8 cellular contexts compared by ENCODE assay signal in the genomic region with DNA sequence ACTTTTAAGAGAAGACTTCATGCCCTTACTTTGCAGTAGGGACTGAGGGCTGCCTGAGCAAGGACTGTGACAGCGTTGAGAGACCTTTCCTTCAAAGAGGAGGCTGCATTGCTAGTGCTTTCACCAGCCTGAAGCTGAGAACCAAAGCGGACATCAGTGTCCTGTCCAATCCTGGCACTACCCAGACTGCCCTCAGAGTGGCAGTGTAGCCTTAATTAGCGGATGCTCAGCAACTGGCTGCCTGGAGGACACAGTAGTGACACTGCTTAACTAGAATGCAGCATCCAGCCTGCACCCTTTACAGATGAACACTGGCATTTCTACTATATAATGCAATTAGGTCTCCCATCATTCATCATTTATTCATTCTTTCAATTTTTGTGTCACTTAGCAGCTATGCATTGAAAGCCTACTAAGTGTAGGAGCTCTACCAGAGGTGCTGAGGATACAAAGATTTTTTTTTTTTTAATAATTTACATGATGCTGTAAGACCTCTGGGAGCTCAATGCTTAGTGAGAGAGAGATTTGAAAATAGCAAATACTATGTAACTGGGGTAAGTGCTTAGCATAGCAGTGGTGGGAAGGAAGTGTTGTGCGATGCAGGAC. TPM values are rescaled to one million over a fixed set of nuclear protein-coding genes. Genes with fewer than 3 reads are reported as not detected.
DNase-seq lines count a peak whose midpoint lies in the region; ATAC-seq and TF ChIP-seq lines count a peak whose summit lies in the region.

No MANE protein-coding gene starts in this region.

- no peak overlapping the region for H3K4me3 Mint-ChIP-seq in activated B cell treated with CpG ODN at 0.5 μM for 24 hours
- H3K4me3 Mint-ChIP-seq in central memory CD8-positive, alpha-beta T cell = no peak overlapping the region

- no peak overlapping the region for H3K27ac Mint-ChIP-seq in activated B cell treated with CpG ODN at 0.5 μM for 24 hours
- no peak overlapping the region for H3K27ac Mint-ChIP-seq in central memory CD8-positive, alpha-beta T cell (ENCODE audit: low read depth)

- no peaks in the 10 kb centered on the region for H3K36me3 Mint-ChIP-seq in activated B cell treated with CpG ODN at 0.5 μM for 24 hours (ENCODE audit: low read depth)
- no peaks in the 10 kb centered on the region for H3K36me3 Mint-ChIP-seq in central memory CD8-positive, alpha-beta T cell (ENCODE audit: insufficient read depth)

- peaks cover 20% of the 10 kb centered on the region for H3K27me3 Mint-ChIP-seq in activated B cell treated with CpG ODN at 0.5 μM for 24 hours
- H3K27me3 Mint-ChIP-seq in central memory CD8-positive, alpha-beta T cell = peaks cover 46% of the 10 kb centered on the region

- POLR2A ChIA-PET in BJ (lab: Charles Lee) (no interaction called here), activated B cell treated with CpG ODN at 0.5 μM for 24 hours (lab: Charles Lee) (interaction anchor here (0.7 kb wide), 1 partner anchor 1069 kb away, joined by 4 read pairs; no protein-coding TSS in a partner anchor)

- peaks cover 6% of the 10 kb centered on the region for H3K27me3 ChIP-seq in BJ (ENCODE audit: control insufficient read depth, insufficient read depth, low read length)

- peak; percentile 99 for ATAC-seq in GM19043 (IDR thresholded peaks at IDR 0.05; ENCODE audit: low read depth, unreplicated experiment)
- peak; percentile 97 for ATAC-seq in HG03175 (IDR thresholded peaks at IDR 0.05; ENCODE audit: unreplicated experiment)
- ATAC-seq in activated B cell treated with CpG ODN at 0.5 μM for 24 hours (ENCODE audit: low read depth) = peak; percentile 97
- ATAC-seq in central memory CD8-positive, alpha-beta T cell (replicated peaks; ENCODE audit: extremely low read depth, poor library complexity, severe bottlenecking) = peak; percentile 66

- DNase-seq in BJ (ENCODE audit: low read depth) (peak; percentile 13), NCI-H2196 (lab: John Stamatoyannopoulos, UW; ENCODE audit: unreplicated experiment) (peak; percentile 57), activated B cell treated with CpG ODN at 0.5 μM for 24 hours (peak; percentile 49), kidney glomerular epithelial cell (lab: John Stamatoyannopoulos, UW) (peak; percentile 31)
- DNase-seq in central memory CD8-positive, alpha-beta T cell (ENCODE audit: low spot score in 2 of 2) = peak; percentile 17 to 21
- DNase-seq in stimulated activated CD4-positive, alpha-beta T cell treated with anti-CD3 and anti-CD28 coated beads, Interleukin-2, amount 100 ng/mL, for 4 hours (ENCODE audit: low read depth) = peak; percentile 31

- H3K4me3 ChIP-seq in BJ (ENCODE audit: low read depth, low read length) = no peak overlapping the region

- CTCF ChIA-PET in BJ (lab: Yijun Ruan, JAX) (interaction anchor here (0.6 to 6.5 kb wide), 38 partner anchors 9 to 695 kb away, joined by 3 to 119 read pairs (median 4); a partner anchor contains a TSS), activated B cell treated with CpG ODN at 0.5 μM for 24 hours (lab: Charles Lee) (interaction anchor here (0.6 to 3.4 kb wide), 9 partner anchors 9 to 1697 kb away, joined by 3 to 58 read pairs (median 4); a partner anchor contains a TSS)

- H3K4me1 Mint-ChIP-seq in activated B cell treated with CpG ODN at 0.5 μM for 24 hours = no peaks in the 10 kb centered on the region
- H3K4me1 Mint-ChIP-seq in central memory CD8-positive, alpha-beta T cell = no peaks in the 10 kb centered on the region

- H3K36me3 ChIP-seq in BJ (ENCODE audit: control insufficient read depth, insufficient read depth, low read length) = no peaks in the 10 kb centered on the region

- intact Hi-C loops in activated B cell treated with CpG ODN at 0.5 μM for 24 hours (cut with micrococcal nuclease) = loop anchor here (1.0 to 10.0 kb wide), 4 partner anchors 309 to 1270 kb away; a partner anchor contains a TSS

- TF ChIP-seq CTCF in BJ (IDR thresholded peaks at IDR 0.05; ENCODE audit: insufficient read depth, low read depth, low read length) (peak; percentile 94), activated B cell treated with CpG ODN at 0.5 μM for 24 hours (IDR thresholded peaks at IDR 0.05) (peak; percentile 73)

- H3K9me3 Mint-ChIP-seq in activated B cell treated with CpG ODN at 0.5 μM for 24 hours = no peaks in the 10 kb centered on the region
- H3K9me3 Mint-ChIP-seq in central memory CD8-positive, alpha-beta T cell = no peaks in the 10 kb centered on the region

RNA-seq across cellular contexts. Expression of a gene that starts 36.9 kb away (rescaled TPM):
- polyA plus RNA-seq in BJ (2011; rRNA removed) = 4.6 and 9.6 TPM in 2 replicates
- polyA minus RNA-seq in BJ (2011; rRNA and poly(A)+ RNA removed) = 5.2 and 9.8 TPM in 2 replicates
- 14.9 and 17.0 TPM in 2 replicates for total RNA-seq in activated B cell treated with CpG ODN at 0.5 μM for 24 hours
